In genomic region chr3:54087581-54088410, GRCh38 we compare ENCODE assay signal across 1 cellular context.
TF ChIP-seq lines count a peak whose summit lies in the region.

No MANE protein-coding gene starts in this region.

TF ChIP-seq in H1, 55 proteins besides CTCF, POLR2A, EP300 and RAD21 (continued from another document):
- TF ChIP-seq RNF2 (IDR thresholded peaks at IDR 0.05; ENCODE audit: borderline replicate concordance, low read depth, low read length, missing control alignments, poor library complexity, severe bottlenecking) (no peak), POLR2AphosphoS5 (IDR thresholded peaks at IDR 0.05; ENCODE audit: low read depth, low read length) (no peak), PHF8 (conservative IDR thresholded peaks at IDR 0.05; ENCODE audit: low read depth, low read length) (no peak), CHD7 (IDR thresholded peaks at IDR 0.05; ENCODE audit: insufficient replicate concordance, low read length) (no peak)
